ENCODE assay signal across 28 cellular contexts in the genomic region with DNA sequence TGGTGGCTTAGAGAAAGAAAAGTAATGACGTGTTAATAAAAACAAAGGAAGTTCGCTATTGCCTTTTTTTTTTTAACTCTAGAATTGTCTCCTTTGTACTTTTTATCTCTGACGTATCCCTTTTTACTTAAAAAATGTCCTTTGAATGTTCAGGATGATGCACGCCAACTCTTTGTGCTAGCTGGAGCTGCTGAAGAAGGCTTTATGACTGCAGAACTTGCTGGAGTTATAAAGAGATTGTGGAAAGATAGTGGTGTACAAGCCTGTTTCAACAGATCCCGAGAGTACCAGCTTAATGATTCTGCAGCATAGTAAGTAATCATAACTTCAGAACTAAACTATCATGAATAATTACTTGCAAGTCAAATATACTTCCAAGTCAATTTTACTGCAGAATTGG.
"Had no signal": no experiment of that assay in that cellular context is flagged by ENCODE, and none has a peak within 500 bp of the region (broad histone marks: within the 10 kb centered on the region; RNA-seq: fewer than 3 reads in every experiment).

No MANE protein-coding gene starts in this region.

- H2AFZ ChIP-seq: hepatocyte had no signal

- ATAC-seq: mucosa of descending colon; naive thymus-derived CD4-positive, alpha-beta T cell; natural killer cell treated with Interleukin-12 subunit alpha and Interleukin-12 subunit beta and Interleukin-15 and Interleukin-18, amount 100 ng/mL, for 72 hours; pancreas; right cardiac atrium; sciatic nerve; stimulated activated naive B cell treated with anti-CD40 and anti-IgM and Interleukin-4, amounts not matched to agents 10 μg/mL and 1 μg/mL and 100 μg/mL, for 72 hours; stimulated activated naive CD8-positive, alpha-beta T cell treated with anti-CD3 and anti-CD28 coated beads, Interleukin-15, Interleukin-2, amounts not matched to agents 100 U/mL and 50 U/mL, for 24 hours; upper lobe of right lung had no signal

- H3K9me3 Mint-ChIP-seq: memory B cell; naive thymus-derived CD4-positive, alpha-beta T cell; stimulated activated naive B cell treated with anti-CD40 and anti-IgM and Interleukin-4, amounts not matched to agents 10 μg/mL and 1 μg/mL and 100 μg/mL, for 72 hours had no signal

- H3K4me3 Mint-ChIP-seq: memory B cell; naive thymus-derived CD4-positive, alpha-beta T cell; natural killer cell treated with Interleukin-12 subunit alpha and Interleukin-12 subunit beta and Interleukin-15 and Interleukin-18, amount 100 ng/mL, for 72 hours; stimulated activated naive B cell treated with anti-CD40 and anti-IgM and Interleukin-4, amounts not matched to agents 10 μg/mL and 1 μg/mL and 100 μg/mL, for 72 hours had no signal

- H3K4me3 ChIP-seq: hepatocyte, left ventricle myocardium inferior, lung, mucosa of descending colon, pancreas, prostate gland, skin epidermis, stomach, thoracic aorta, tibial artery, upper lobe of right lung, uterus had no signal

- DNase-seq: islet precursor cell; left ventricle myocardium inferior; midbrain; mucosa of descending colon; naive thymus-derived CD4-positive, alpha-beta T cell; pancreas; posterior cingulate gyrus; retina; right cardiac atrium; stimulated activated CD4-positive, alpha-beta T cell treated with anti-CD3 and anti-CD28 coated beads, Interleukin-12 subunit alpha, Interleukin-12 subunit beta, amount 100 ng/mL, for 4 hours; stimulated activated CD4-positive, alpha-beta T cell treated with anti-CD3 and anti-CD28 coated beads, Interleukin-15, amount 100 ng/mL, for 24 hours; stimulated activated CD4-positive, alpha-beta T cell treated with anti-CD3 and anti-CD28 coated beads, Interleukin-2, amount 100 ng/mL, for 24 hours; stimulated activated CD4-positive, alpha-beta T cell treated with anti-CD3 and anti-CD28 coated beads, Interleukin-4, amount 100 ng/mL, for 1 hour; stimulated activated naive B cell treated with anti-CD40 and anti-IgM and Interleukin-4, amounts not matched to agents 10 μg/mL and 1 μg/mL and 100 μg/mL, for 72 hours; stimulated activated naive CD8-positive, alpha-beta T cell treated with anti-CD3 and anti-CD28 coated beads, Interleukin-15, Interleukin-2, amounts not matched to agents 100 U/mL and 50 U/mL, for 24 hours; stomach; tibial artery; trophoblast cell; upper lobe of right lung; uterus had no signal

- H3K27ac ChIP-seq: hepatocyte, left ventricle myocardium inferior, pancreas, prostate gland, skin epidermis, stomach, thoracic aorta, tibial artery, upper lobe of right lung, uterus had no signal

- H3K9me3 ChIP-seq: left ventricle myocardium inferior, mucosa of descending colon, pancreas, prostate gland, stomach, thoracic aorta, tibial artery, upper lobe of right lung, uterus had no signal

- H3K27me3 ChIP-seq: hepatocyte, pancreas, stomach, tibial artery, upper lobe of right lung, uterus had no signal

- H3K4me2 ChIP-seq: hepatocyte had no signal

- H3K36me3 ChIP-seq: pancreas, prostate gland, thoracic aorta, uterus had no signal

- H3K27ac Mint-ChIP-seq: memory B cell; naive thymus-derived CD4-positive, alpha-beta T cell; natural killer cell treated with Interleukin-12 subunit alpha and Interleukin-12 subunit beta and Interleukin-15 and Interleukin-18, amount 100 ng/mL, for 72 hours; stimulated activated naive B cell treated with anti-CD40 and anti-IgM and Interleukin-4, amounts not matched to agents 10 μg/mL and 1 μg/mL and 100 μg/mL, for 72 hours had no signal

- H3K4me1 ChIP-seq: left ventricle myocardium inferior, pancreas, prostate gland, upper lobe of right lung, uterus had no signal

- H3K4me1 Mint-ChIP-seq: memory B cell had no signal

- H3K36me3 Mint-ChIP-seq: memory B cell; natural killer cell treated with Interleukin-12 subunit alpha and Interleukin-12 subunit beta and Interleukin-15 and Interleukin-18, amount 100 ng/mL, for 72 hours; stimulated activated naive B cell treated with anti-CD40 and anti-IgM and Interleukin-4, amounts not matched to agents 10 μg/mL and 1 μg/mL and 100 μg/mL, for 72 hours had no signal

- H3K27me3 Mint-ChIP-seq: memory B cell; naive thymus-derived CD4-positive, alpha-beta T cell; natural killer cell treated with Interleukin-12 subunit alpha and Interleukin-12 subunit beta and Interleukin-15 and Interleukin-18, amount 100 ng/mL, for 72 hours; stimulated activated naive B cell treated with anti-CD40 and anti-IgM and Interleukin-4, amounts not matched to agents 10 μg/mL and 1 μg/mL and 100 μg/mL, for 72 hours had no signal
